17 cellular contexts compared by ENCODE assay signal in the genomic region with DNA sequence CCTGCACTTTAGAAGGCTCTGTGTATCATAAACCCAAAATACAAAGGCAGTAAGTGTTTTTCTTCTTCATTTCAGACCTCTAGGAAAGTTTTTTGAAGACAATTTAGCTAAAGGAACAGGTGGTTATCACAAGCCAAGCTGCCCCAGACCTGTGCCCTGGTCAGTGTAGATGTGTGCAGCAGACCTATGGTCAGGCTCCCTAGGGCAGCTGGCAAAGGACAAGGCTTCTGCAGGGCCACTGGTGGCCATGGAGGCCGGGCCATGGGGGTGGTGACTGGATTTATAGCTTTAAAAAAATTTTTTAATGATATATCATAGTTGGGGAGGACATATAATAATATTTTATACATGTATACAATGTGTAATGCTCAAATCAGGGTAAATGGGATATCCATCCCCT. TPM values are rescaled to one million over a fixed set of nuclear protein-coding genes. Genes with fewer than 3 reads are reported as not detected.
DNase-seq lines count a peak whose midpoint lies in the region; ATAC-seq, FAIRE-seq and TF ChIP-seq lines count a peak whose summit lies in the region.
"Had no signal": no experiment of that assay in that cellular context is flagged by ENCODE, and none has a peak within 500 bp of the region (broad histone marks: within the 10 kb centered on the region; RNA-seq: fewer than 3 reads in every experiment).

No MANE protein-coding gene starts in this region.

- H4K20me1 ChIP-seq in BLaER1 treated with 17β-estradiol and CSF1 and Interleukin-3, amounts not matched to agents 10 nM and 100 nM = peaks cover 12 to 95% (median 52%) of the 10 kb centered on the region in 11 experiments; a peak in 19 of 22 replicates
- peaks cover 91% of the 10 kb centered on the region for H4K20me1 ChIP-seq in HepG2 (ENCODE audit: insufficient read depth, low read length)

- TF ChIP-seq RAD21 in HepG2 (CRISPR knock-in tag; IDR thresholded peaks at IDR 0.05) = no peak

- peak overlapping the region in 7 of 11 experiments; percentile 5 to 71 (median 18); a peak in 5 of 22 replicates for H3K4me2 ChIP-seq in BLaER1 treated with 17β-estradiol and CSF1 and Interleukin-3, amounts not matched to agents 10 nM and 100 nM
- H3K4me2 ChIP-seq in HepG2 (ENCODE audit: low read depth, low read length) = no peak overlapping the region
- H3K4me2 ChIP-seq: KMS-11 had no signal

- H3K27me3 ChIP-seq in BLaER1 treated with 17β-estradiol and CSF1 and Interleukin-3, amounts not matched to agents 10 nM and 100 nM = no peaks in the 10 kb centered on the region
- H3K27me3 ChIP-seq in CD4-positive, alpha-beta T cell (ENCODE audit: control insufficient read depth, insufficient read depth, low read length) = no peaks in the 10 kb centered on the region
- no peaks in the 10 kb centered on the region for H3K27me3 ChIP-seq in HepG2 (ENCODE audit: control insufficient read depth in 1 of 2, insufficient read depth in 2 of 2, low read length in 2 of 2)

- TF ChIP-seq POLR2A in HepG2 (IDR thresholded peaks at IDR 0.05; ENCODE audit: insufficient read depth in 1 of 2, low read depth in 2 of 2, low read length in 2 of 2) = no peak

- no peaks in the 10 kb centered on the region for H3K27me3 Mint-ChIP-seq in CD4-positive, alpha-beta T cell
- H3K27me3 Mint-ChIP-seq in activated T-helper 1 cell treated with anti-CD3 and anti-CD28 coated beads, Interleukin-12 subunit alpha, Interleukin-12 subunit beta, Interleukin-2, Interleukin-4 antibody, amounts not matched to agents 30 ng/mL and 10 ng/mL and 1 ng/mL, durations not matched to agents 14 hours and 24 hours and 36 hours (ENCODE audit: insufficient read depth) = no peaks in the 10 kb centered on the region
- no peaks in the 10 kb centered on the region for H3K27me3 Mint-ChIP-seq in Calu3 (ENCODE audit: unreplicated experiment)

- H3K9ac ChIP-seq in BLaER1 treated with 17β-estradiol and CSF1 and Interleukin-3, amounts not matched to agents 10 nM and 100 nM = peak overlapping the region in 1 of 11 experiments; percentile 38; a peak in 1 of 22 replicates
- no peak overlapping the region for H3K9ac ChIP-seq in HepG2 (ENCODE audit: insufficient read depth, low read depth, low read length)
- H3K9ac ChIP-seq: GM23248, KMS-11 had no signal

- no peak for FAIRE-seq in HepG2 (lab: Jason Lieb, UNC)
- FAIRE-seq: colon, endometrium had no signal

- peak overlapping the region; percentile 61 for H3K27ac Mint-ChIP-seq in CD4-positive, alpha-beta T cell
- H3K27ac Mint-ChIP-seq in activated T-helper 1 cell treated with anti-CD3 and anti-CD28 coated beads, Interleukin-12 subunit alpha, Interleukin-12 subunit beta, Interleukin-2, Interleukin-4 antibody, amounts not matched to agents 30 ng/mL and 10 ng/mL and 1 ng/mL, durations not matched to agents 14 hours and 24 hours and 36 hours = peak overlapping the region; percentile 85
- no peak overlapping the region for H3K27ac Mint-ChIP-seq in Calu3 (ENCODE audit: unreplicated experiment)

- H3K4me1 Mint-ChIP-seq in CD4-positive, alpha-beta T cell (ENCODE audit: low read depth) = peaks cover 79% of the 10 kb centered on the region
- peaks cover 79% of the 10 kb centered on the region for H3K4me1 Mint-ChIP-seq in activated T-helper 1 cell treated with anti-CD3 and anti-CD28 coated beads, Interleukin-12 subunit alpha, Interleukin-12 subunit beta, Interleukin-2, Interleukin-4 antibody, amounts not matched to agents 30 ng/mL and 10 ng/mL and 1 ng/mL, durations not matched to agents 14 hours and 24 hours and 36 hours (ENCODE audit: low read depth)
- peaks cover 20% of the 10 kb centered on the region for H3K4me1 Mint-ChIP-seq in Calu3 (ENCODE audit: low read depth, unreplicated experiment)

- TF ChIP-seq EP300 in HepG2 (IDR thresholded peaks at IDR 0.05; ENCODE audit: low read depth in 2 of 2, low read length in 2 of 2) (no peak), HepG2 (CRISPR knock-in tag; IDR thresholded peaks at IDR 0.05; ENCODE audit: borderline replicate concordance) (no peak)

- CTCF ChIA-PET in CD4-positive, alpha-beta T cell (lab: Charles Lee) = interaction anchor here (0.6 to 3.8 kb wide), 37 partner anchors 9 to 672 kb away, joined by 3 to 75 read pairs (median 4); a partner anchor contains a TSS
- CTCF ChIA-PET in HepG2 (lab: Yijun Ruan, JAX; ENCODE audit: low intra/inter-chr PET ratio, low total read pairs) (no interaction called here), Calu3 (lab: Charles Lee) (interaction anchor here (0.6 to 2.4 kb wide), 5 partner anchors 9 to 1001 kb away, joined by 3 to 32 read pairs (median 7); no protein-coding TSS in a partner anchor)

- POLR2A ChIA-PET in CD4-positive, alpha-beta T cell (lab: Charles Lee) = interaction anchor here (0.6 to 3.8 kb wide), 21 partner anchors 9 to 252 kb away, joined by 3 to 59 read pairs (median 4); a partner anchor contains a TSS
- POLR2A ChIA-PET in HepG2 (lab: Yijun Ruan, JAX) = interaction anchor here (1.2 to 1.8 kb wide), 3 partner anchors 8 to 253 kb away, joined by 3 to 8 read pairs (median 4); no protein-coding TSS in a partner anchor

- H3K27ac ChIP-seq in BLaER1 treated with 17β-estradiol and CSF1 and Interleukin-3, amounts not matched to agents 10 nM and 100 nM = no peak overlapping the region
- no peak overlapping the region for H3K27ac ChIP-seq in CD4-positive, alpha-beta T cell (ENCODE audit: low read depth, low read length)
- no peak overlapping the region for H3K27ac ChIP-seq in HepG2 (ENCODE audit: extremely low read length, insufficient read depth, low read length)
- H3K27ac ChIP-seq: GM23248, KMS-11, RWPE1 had no signal

- peaks cover 6 to 52% (median 40%) of the 10 kb centered on the region in 11 experiments; a peak in 21 of 22 replicates for H3K36me3 ChIP-seq in BLaER1 treated with 17β-estradiol and CSF1 and Interleukin-3, amounts not matched to agents 10 nM and 100 nM
- H3K36me3 ChIP-seq in HepG2 (replicated peaks in 1 of 2; ENCODE audit: control insufficient read depth in 1 of 2, insufficient read depth in 2 of 2, low read length in 2 of 2) = peaks cover 1 to 20% of the 10 kb centered on the region in 2 experiments; a peak in 3 of 5 replicates

- no peak overlapping the region for H3K4me3 ChIP-seq in BLaER1 treated with 17β-estradiol and CSF1 and Interleukin-3, amounts not matched to agents 10 nM and 100 nM
- no peak overlapping the region for H3K4me3 ChIP-seq in HepG2 (replicated peaks in 1 of 3; ENCODE audit: insufficient read depth in 1 of 3, low read depth in 2 of 3, low read length in 3 of 3)
- H3K4me3 ChIP-seq: GM23248 had no signal

- H3K4me3 Mint-ChIP-seq in CD4-positive, alpha-beta T cell = no peak overlapping the region
- peak overlapping the region; percentile 3 for H3K4me3 Mint-ChIP-seq in activated T-helper 1 cell treated with anti-CD3 and anti-CD28 coated beads, Interleukin-12 subunit alpha, Interleukin-12 subunit beta, Interleukin-2, Interleukin-4 antibody, amounts not matched to agents 30 ng/mL and 10 ng/mL and 1 ng/mL, durations not matched to agents 14 hours and 24 hours and 36 hours
- H3K4me3 Mint-ChIP-seq in Calu3 (ENCODE audit: low read depth, unreplicated experiment) = no peak overlapping the region

- no peaks in the 10 kb centered on the region for H3K9me3 Mint-ChIP-seq in CD4-positive, alpha-beta T cell
- H3K9me3 Mint-ChIP-seq in activated T-helper 1 cell treated with anti-CD3 and anti-CD28 coated beads, Interleukin-12 subunit alpha, Interleukin-12 subunit beta, Interleukin-2, Interleukin-4 antibody, amounts not matched to agents 30 ng/mL and 10 ng/mL and 1 ng/mL, durations not matched to agents 14 hours and 24 hours and 36 hours = peaks cover 4% of the 10 kb centered on the region
- no peaks in the 10 kb centered on the region for H3K9me3 Mint-ChIP-seq in Calu3 (ENCODE audit: low read depth, unreplicated experiment)

- in situ Hi-C loops in HepG2 (cut with HindIII; ENCODE audit: extremely low pct_ligation_motif_present, low pct_unique_long_range_greater_than_20kb) = no loop called here

- 88% methylated on average over 1 of the region's 1 CpG for WGBS in HepG2 (ENCODE audit: low lambda C conversion rate)

- H3K4me1 ChIP-seq in BLaER1 treated with 17β-estradiol and CSF1 and Interleukin-3, amounts not matched to agents 10 nM and 100 nM = peaks cover 38 to 73% (median 48%) of the 10 kb centered on the region in 10 experiments
- peaks cover 76% of the 10 kb centered on the region for H3K4me1 ChIP-seq in HepG2 (ENCODE audit: insufficient read depth, low read length)

- H3K9me3 ChIP-seq in BLaER1 treated with 17β-estradiol and CSF1 and Interleukin-3, amounts not matched to agents 10 nM and 100 nM (replicated peaks in 1 of 11) = peaks cover 0 to 40% (median 34%) of the 10 kb centered on the region in 11 experiments; a peak in 21 of 22 replicates
- H3K9me3 ChIP-seq in CD4-positive, alpha-beta T cell (ENCODE audit: control insufficient read depth, low read length) = no peaks in the 10 kb centered on the region
- H3K9me3 ChIP-seq in HepG2 (ENCODE audit: low read length) = no peaks in the 10 kb centered on the region

- H2AFZ ChIP-seq in HepG2 (ENCODE audit: low read length) = no peak overlapping the region
- H2AFZ ChIP-seq: GM23248 had no signal

- no peak for TF ChIP-seq CTCF in CD4-positive, alpha-beta T cell (IDR thresholded peaks at IDR 0.05)
- TF ChIP-seq CTCF in HepG2 (CRISPR knock-in tag; IDR thresholded peaks at IDR 0.05) = no peak
- no peak for TF ChIP-seq CTCF in Calu3 (IDR thresholded peaks at IDR 0.05; ENCODE audit: unreplicated experiment)

- peaks cover 26% of the 10 kb centered on the region for H3K36me3 Mint-ChIP-seq in CD4-positive, alpha-beta T cell (ENCODE audit: low read depth)
- H3K36me3 Mint-ChIP-seq in activated T-helper 1 cell treated with anti-CD3 and anti-CD28 coated beads, Interleukin-12 subunit alpha, Interleukin-12 subunit beta, Interleukin-2, Interleukin-4 antibody, amounts not matched to agents 30 ng/mL and 10 ng/mL and 1 ng/mL, durations not matched to agents 14 hours and 24 hours and 36 hours (ENCODE audit: low read depth) = peaks cover 25% of the 10 kb centered on the region
- H3K36me3 Mint-ChIP-seq in Calu3 (ENCODE audit: insufficient read depth, unreplicated experiment) = no peaks in the 10 kb centered on the region

- ATAC-seq in CD4-positive, alpha-beta T cell (ENCODE audit: poor library complexity) = no peak
- no peak for ATAC-seq in HepG2

- BruUV-seq in HepG2 (replicated peaks; lab: Mats Ljungman, UMichigan) (no TSS peak), Calu3 (replicated peaks; lab: Mats Ljungman, UMichigan) (no TSS peak)

- no peak for DNase-seq in CD4-positive, alpha-beta T cell
- no peak for DNase-seq in activated T-helper 1 cell treated with anti-CD3 and anti-CD28 coated beads, Interleukin-12 subunit alpha, Interleukin-12 subunit beta, Interleukin-2, Interleukin-4 antibody, amounts not matched to agents 30 ng/mL and 10 ng/mL and 1 ng/mL, durations not matched to agents 14 hours and 24 hours and 36 hours (ENCODE audit: low spot score)
- DNase-seq in HepG2 (ENCODE audit: low spot score) (no peak), NCI-H2107 treated with DMSO at 0.1 percent for 48 hours (lab: John Stamatoyannopoulos, UW; ENCODE audit: unreplicated experiment) (no peak), germinal center (ENCODE audit: low spot score) (no peak), Calu3 (no peak)
- DNase-seq: GM23248, head of caudate nucleus, NCI-H1930, NCI-H446 treated with DMSO at 0.1 percent for 48 hours, nucleus accumbens, trophoblast cell had no signal

- H3K79me2 ChIP-seq in HepG2 (ENCODE audit: insufficient read depth, low read length) = peaks cover 93% of the 10 kb centered on the region

- intact Hi-C loops in CD4-positive, alpha-beta T cell (cut with DNase I, micrococcal nuclease) = loop anchor here (1.0 to 2.0 kb wide), 7 partner anchors 67 to 252 kb away; no protein-coding TSS in a partner anchor
- intact Hi-C loops in activated T-helper 1 cell treated with anti-CD3 and anti-CD28 coated beads, Interleukin-12 subunit alpha, Interleukin-12 subunit beta, Interleukin-2, Interleukin-4 antibody, amounts not matched to agents 30 ng/mL and 10 ng/mL and 1 ng/mL, durations not matched to agents 14 hours and 24 hours and 36 hours (cut with micrococcal nuclease) = loop anchor here (1.0 to 10.0 kb wide), 6 partner anchors 19 to 461 kb away; a partner anchor contains a TSS
- intact Hi-C loops in HepG2 (cut with micrococcal nuclease; ENCODE audit: unreplicated experiment) = no loop called here
- intact Hi-C loops in Calu3 (cut with micrococcal nuclease; ENCODE audit: unreplicated experiment) = loop anchor here (2.0 to 5.0 kb wide), 2 partner anchors 69 to 253 kb away; a partner anchor contains a TSS

RNA-seq across cellular contexts. Expression of a gene that starts 18.8 kb away (rescaled TPM):
- 10 to 100 TPM; 48.7 to 49.0 TPM for total RNA-seq in CD4-positive, alpha-beta T cell
- total RNA-seq in activated T-helper 1 cell treated with anti-CD3 and anti-CD28 coated beads, Interleukin-12 subunit alpha, Interleukin-12 subunit beta, Interleukin-2, Interleukin-4 antibody, amounts not matched to agents 30 ng/mL and 10 ng/mL and 1 ng/mL, durations not matched to agents 14 hours and 24 hours and 36 hours = 86.6 and 91.8 TPM in 2 replicates
- 46.0 and 59.5 TPM in 2 replicates for total RNA-seq in HepG2 (2016; rRNA removed; fragmentation: Illumina TruSeq; extraction: Trizol)
- 12.8 and 14.6 TPM in 2 replicates for total RNA-seq in HepG2 (2016; cell fraction: cytosol; rRNA removed; fragmentation: Illumina TruSeq; extraction: Trizol; ENCODE audit: low read depth)
- 44.4 and 54.4 TPM in 2 replicates for total RNA-seq in HepG2 (2016; cell fraction: insoluble cytoplasmic fraction; rRNA removed; fragmentation: Illumina TruSeq; extraction: Trizol)
- total RNA-seq in HepG2 (2016; cell fraction: membrane; rRNA removed; fragmentation: Illumina TruSeq; extraction: Trizol) = 20.5 and 21.5 TPM in 2 replicates
- total RNA-seq in HepG2 (2016; cell fraction: nucleus; rRNA removed; fragmentation: Illumina TruSeq; extraction: Trizol) = 50.5 and 53.1 TPM in 2 replicates
- 110 and 119 TPM in 2 replicates for polyA plus RNA-seq in HepG2 (2011; rRNA removed)
- polyA plus RNA-seq in HepG2 (2011; cell fraction: cytosol; rRNA removed) = 76.4 and 101 TPM in 2 replicates
- polyA plus RNA-seq in HepG2 (2011; cell fraction: nucleus; rRNA removed) = 114 and 124 TPM in 2 replicates
- 53.5 and 68.4 TPM in 2 replicates for polyA plus RNA-seq in HepG2 (2012)
- polyA plus RNA-seq in HepG2 (2016; cell fraction: cytosol; fragmentation: Illumina TruSeq; extraction: Trizol; ENCODE audit: low read depth) = 1.7 and 2.2 TPM in 2 replicates
- 32.7 and 38.7 TPM in 2 replicates for polyA plus RNA-seq in HepG2 (2016; cell fraction: insoluble cytoplasmic fraction; fragmentation: Illumina TruSeq; extraction: Trizol; ENCODE audit: low read depth)
- polyA plus RNA-seq in HepG2 (2016; cell fraction: membrane; fragmentation: Illumina TruSeq; extraction: Trizol; ENCODE audit: low read depth) = 5.6 and 6.6 TPM in 2 replicates
- polyA plus RNA-seq in HepG2 (2016; cell fraction: nucleus; fragmentation: Illumina TruSeq; extraction: Trizol; ENCODE audit: insufficient read depth, low read depth) = 51.6 and 53.6 TPM in 2 replicates
- 31.2 and 149 TPM in 2 replicates for polyA minus RNA-seq in HepG2 (2011; rRNA and poly(A)+ RNA removed; ENCODE audit: low replicate concordance)
- 95.1 and 103 TPM in 2 replicates for polyA minus RNA-seq in HepG2 (2011; cell fraction: cytosol; rRNA and poly(A)+ RNA removed)
- 171 and 204 TPM in 2 replicates for polyA minus RNA-seq in HepG2 (2011; cell fraction: nucleus; rRNA and poly(A)+ RNA removed)
- 15.7 and 15.9 TPM in 2 replicates for total RNA-seq in Calu3 (2022)
